Comparison of ENCODE assay signal across 8 cellular contexts in genomic region chr10:72274730-72275350, GRCh38. TPM values are rescaled to one million over a fixed set of nuclear protein-coding genes. Genes with fewer than 3 reads are reported as not detected.
A peak's percentile ranks its signal among the peaks of the same experiment; 100 is the strongest.
DNase-seq lines count a peak whose midpoint lies in the region; ATAC-seq and TF ChIP-seq lines count a peak whose summit lies in the region.

No MANE protein-coding gene starts in this region.

- H3K9me3 ChIP-seq in BLaER1: no peaks in the 10 kb centered on the region
- no peaks in the 10 kb centered on the region for H3K9me3 ChIP-seq in HEK293 (ENCODE audit: control insufficient read depth, insufficient read depth, low read depth, low read length)
- H3K9me3 ChIP-seq in SK-N-SH: no peaks in the 10 kb centered on the region
- no peaks in the 10 kb centered on the region for H3K9me3 ChIP-seq in hepatocyte (ENCODE audit: low read depth)

- DNase-seq in SK-N-SH: peak; percentile 76
- DNase-seq in anterior cingulate cortex (lab: John Stamatoyannopoulos, UW): peak in 53 of 58 donors; percentile 28 to 83 (median 64)
- DNase-seq in hepatocyte (ENCODE audit: low spot score): peak; percentile 77
- peak; percentile 57 for DNase-seq in putamen (ENCODE audit: low spot score)
- no peak for DNase-seq in COLO829 (ENCODE audit: low spot score)

- peak overlapping the region; percentile 96 for H3K4me2 ChIP-seq in BLaER1
- H3K4me2 ChIP-seq in SK-N-SH: peak overlapping the region; percentile 98
- H3K4me2 ChIP-seq in hepatocyte: peak overlapping the region; percentile 92

- H3K79me2 ChIP-seq in SK-N-SH (ENCODE audit: insufficient read depth) (peaks cover 6% of the 10 kb centered on the region; the same call in 1 of the 2 replicates), hepatocyte (peaks cover 24% of the 10 kb centered on the region)

- H3K9ac ChIP-seq in BLaER1 (peak overlapping the region; percentile 97), SK-N-SH (peak overlapping the region; percentile 73)

- peaks cover 24% of the 10 kb centered on the region for H3K36me3 ChIP-seq in BLaER1
- peaks cover 0 to 16% of the 10 kb centered on the region in 2 experiments; a peak in 1 of 3 replicates for H3K36me3 ChIP-seq in HEK293 (ENCODE audit: control insufficient read depth in 2 of 2, insufficient read depth in 1 of 2, low read length in 2 of 2)
- peaks cover 10 to 14% of the 10 kb centered on the region in 2 experiments for H3K36me3 ChIP-seq in SK-N-SH (replicated peaks in 1 of 2; ENCODE audit: control insufficient read depth in 1 of 2, insufficient read depth in 2 of 2, low read length in 1 of 2)
- peaks cover 3% of the 10 kb centered on the region for H3K36me3 ChIP-seq in hepatocyte (replicated peaks; ENCODE audit: insufficient read depth, low read depth)

- peaks cover 15% of the 10 kb centered on the region for H3F3A ChIP-seq in SK-N-SH (replicated peaks; ENCODE audit: insufficient read depth)

- TF ChIP-seq EP300 in SK-N-SH (IDR thresholded peaks at IDR 0.05; ENCODE audit: borderline replicate concordance in 1 of 2, low read depth in 1 of 2, low read length in 1 of 2): no peak

- peak; percentile 67 for TF ChIP-seq RAD21 in SK-N-SH (IDR thresholded peaks at IDR 0.05; ENCODE audit: low read length)

- H3K9me2 ChIP-seq in SK-N-SH: no peaks in the 10 kb centered on the region
- H3K9me2 ChIP-seq in hepatocyte (replicated peaks; ENCODE audit: insufficient read depth): no peaks in the 10 kb centered on the region

- H3K4me3 ChIP-seq in BLaER1: peak overlapping the region; percentile 97
- peak overlapping the region; percentile 65 for H3K4me3 ChIP-seq in HEK293 (ENCODE audit: low read depth, low read length)
- peak overlapping the region; percentile 82 to 98 for H3K4me3 ChIP-seq in SK-N-SH (ENCODE audit: low read depth in 2 of 2, low read length in 1 of 2)
- H3K4me3 ChIP-seq in hepatocyte: peak overlapping the region; percentile 78

- H3K27me3 ChIP-seq in BLaER1 (no peaks in the 10 kb centered on the region), SK-N-SH (ENCODE audit: insufficient read depth) (no peaks in the 10 kb centered on the region), hepatocyte (no peaks in the 10 kb centered on the region)

- no peak for ATAC-seq in GM18517 (IDR thresholded peaks at IDR 0.05; ENCODE audit: unreplicated experiment)

- POLR2A ChIA-PET in HEK293 (lab: Yijun Ruan, JAX): interaction anchor here (0.7 to 5.1 kb wide), 29 partner anchors 9 to 972 kb away, joined by 3 to 120 read pairs (median 8); partner anchors contain the start of genes ANAPC16, ASCC1 and DNAJC9
- POLR2A ChIA-PET in SK-N-SH (lab: Yijun Ruan, JAX): interaction anchor here (0.7 to 8.5 kb wide), 17 partner anchors 10 to 201 kb away, joined by 3 to 234 read pairs (median 4); partner anchors contain the start of genes ANAPC16 and ASCC1

- peak overlapping the region; percentile 94 for H3K27ac ChIP-seq in BLaER1
- peak overlapping the region; percentile 99 for H3K27ac ChIP-seq in HEK293 (ENCODE audit: extremely low read depth, low read depth, low read length)
- peak overlapping the region in 1 of 2 experiments; percentile 97; a peak in 2 of 4 replicates for H3K27ac ChIP-seq in SK-N-SH (ENCODE audit: low read depth in 2 of 2, low read length in 1 of 2)
- H3K27ac ChIP-seq in hepatocyte: peak overlapping the region; percentile 91

- H3K4me1 ChIP-seq in BLaER1: peaks cover 84% of the 10 kb centered on the region
- peaks cover 7% of the 10 kb centered on the region for H3K4me1 ChIP-seq in HEK293 (ENCODE audit: control insufficient read depth, insufficient read depth, low read length)
- peaks cover 20 to 36% of the 10 kb centered on the region in 2 experiments; a peak in 3 of 4 replicates for H3K4me1 ChIP-seq in SK-N-SH (ENCODE audit: control insufficient read depth in 1 of 2, insufficient read depth in 2 of 2, low read depth in 1 of 2, low read length in 1 of 2)
- peaks cover 36% of the 10 kb centered on the region for H3K4me1 ChIP-seq in hepatocyte (ENCODE audit: insufficient read depth)

- TF ChIP-seq CTCF in HEK293 (tag by site-specific recombination; IDR thresholded peaks at IDR 0.05) (peak; percentile 97), SK-N-SH (IDR thresholded peaks at IDR 0.05) (peak; percentile 71), hepatocyte (IDR thresholded peaks at IDR 0.05; ENCODE audit: poor library complexity) (peak; percentile 68)

- WGBS in SK-N-SH (ENCODE audit: low lambda C conversion rate): 3% methylated on average over 8 of the region's 26 CpGs
- WGBS in hepatocyte (ENCODE audit: low lambda C conversion rate, missing lambda C conversion rate): 31% methylated on average over 26 of the region's 26 CpGs

- CTCF ChIA-PET in HEK293 (lab: Yijun Ruan, JAX) (interaction anchor here (0.6 to 4.5 kb wide), 29 partner anchors 9 to 534 kb away, joined by 3 to 52 read pairs (median 5); no protein-coding TSS in a partner anchor), SK-N-SH (lab: Yijun Ruan, JAX) (interaction anchor here (0.7 to 10.4 kb wide), 33 partner anchors 9 to 379 kb away, joined by 3 to 198 read pairs (median 6); no protein-coding TSS in a partner anchor)

- peaks cover 33% of the 10 kb centered on the region for H4K20me1 ChIP-seq in BLaER1
- H4K20me1 ChIP-seq in SK-N-SH (ENCODE audit: insufficient read depth): peaks cover 23% of the 10 kb centered on the region
- H4K20me1 ChIP-seq in hepatocyte (ENCODE audit: insufficient read depth, poor library complexity, severe bottlenecking): peaks cover 23% of the 10 kb centered on the region

- H2AFZ ChIP-seq in SK-N-SH (ENCODE audit: low read depth) (no peak overlapping the region; the same call in 1 of the 2 replicates), hepatocyte (no peak overlapping the region)

TF ChIP-seq in HEK293, 187 proteins besides CTCF, POLR2A, EP300 and RAD21 (continues in another document):
- peak; percentile 100 for TF ChIP-seq ZNF2 (tag by site-specific recombination; IDR thresholded peaks at IDR 0.05)
- TF ChIP-seq ZNF701 (tag by site-specific recombination; IDR thresholded peaks at IDR 0.05): no peak
- TF ChIP-seq ZNF24 (tag by site-specific recombination; IDR thresholded peaks at IDR 0.05): no peak
- TF ChIP-seq ZNF830 (tag by site-specific recombination; IDR thresholded peaks at IDR 0.05; ENCODE audit: low read depth): no peak
- TF ChIP-seq GFI1B (tag by site-specific recombination; IDR thresholded peaks at IDR 0.05): no peak
- no peak for TF ChIP-seq ZNF792 (tag by site-specific recombination; IDR thresholded peaks at IDR 0.05)
- no peak for TF ChIP-seq ZBTB1 (tag by site-specific recombination; IDR thresholded peaks at IDR 0.05)
- no peak for TF ChIP-seq ZNF670 (tag by site-specific recombination; IDR thresholded peaks at IDR 0.05; ENCODE audit: low read depth)
- no peak for TF ChIP-seq EGR2 (tag by site-specific recombination; IDR thresholded peaks at IDR 0.05; ENCODE audit: low read depth)
- TF ChIP-seq KLF8 (tag by site-specific recombination; IDR thresholded peaks at IDR 0.05): peak; percentile 60; the same call in 1 of the 2 replicates
- TF ChIP-seq ZFP41 (tag by site-specific recombination; IDR thresholded peaks at IDR 0.05; ENCODE audit: borderline replicate concordance): no peak

TF ChIP-seq in SK-N-SH, 30 proteins besides CTCF, POLR2A, EP300 and RAD21:
- TF ChIP-seq EZH2phosphoT487 (IDR thresholded peaks at IDR 0.05; ENCODE audit: borderline replicate concordance, low read depth) (no peak), MXI1 (IDR thresholded peaks at IDR 0.05; ENCODE audit: low read depth, low read length) (no peak; the same call in 1 of the 2 replicates), ELF1 (IDR thresholded peaks at IDR 0.05) (no peak), CHD2 (IDR thresholded peaks at IDR 0.05; ENCODE audit: low read length, partially characterized antibody) (no peak), USF2 (IDR thresholded peaks at IDR 0.05; ENCODE audit: borderline replicate concordance, low read depth, low read length) (peak; percentile 2; the same call in 1 of the 2 replicates), GABPA (IDR thresholded peaks at IDR 0.05; ENCODE audit: low read depth) (no peak), SMC3 (IDR thresholded peaks at IDR 0.05; ENCODE audit: low read depth, low read length) (peak; percentile 67)

RNA-seq across cellular contexts. Expression of gene DDIT4, which starts 1.1 kb away (rescaled TPM):
- 24.9 and 30.4 TPM in 2 replicates for polyA plus RNA-seq in SK-N-SH (2012; rRNA removed)
- 19.5 and 19.9 TPM in 2 replicates for polyA plus RNA-seq in SK-N-SH (2012; cell fraction: cytosol; rRNA removed)
- polyA plus RNA-seq in SK-N-SH (2012; cell fraction: nucleus; rRNA removed): 41.8 and 55.3 TPM in 2 replicates
- total RNA-seq in hepatocyte: 162 and 165 TPM in 2 replicates
- polyA plus RNA-seq in hepatocyte: 189 and 235 TPM in 2 replicates

RNA-seq across cellular contexts. Expression of gene ASCC1, which starts 58.8 kb away (rescaled TPM):
- polyA plus RNA-seq in SK-N-SH (2012; rRNA removed) (15.0 and 19.5 TPM in 2 replicates), hepatocyte (25.2 and 31.8 TPM in 2 replicates)
- polyA plus RNA-seq in SK-N-SH (2012; cell fraction: cytosol; rRNA removed): 21.7 and 23.6 TPM in 2 replicates
- 9.3 and 14.7 TPM in 2 replicates for polyA plus RNA-seq in SK-N-SH (2012; cell fraction: nucleus; rRNA removed)
- 38.7 and 43.3 TPM in 2 replicates for total RNA-seq in hepatocyte

RNA-seq across cellular contexts. Expression of gene ANAPC16, which starts 59.0 kb away (rescaled TPM):
- polyA plus RNA-seq in SK-N-SH (2012; rRNA removed) (45.2 and 65.7 TPM in 2 replicates), hepatocyte (118 and 131 TPM in 2 replicates)
- polyA plus RNA-seq in SK-N-SH (2012; cell fraction: cytosol; rRNA removed): 81.1 and 87.8 TPM in 2 replicates
- polyA plus RNA-seq in SK-N-SH (2012; cell fraction: nucleus; rRNA removed): 15.3 and 24.1 TPM in 2 replicates
- 109 and 117 TPM in 2 replicates for total RNA-seq in hepatocyte
